In genomic region chr2:134348239-134348638, GRCh38 we compare ENCODE assay signal across 17 cellular contexts.
DNase-seq lines count a peak whose midpoint lies in the region; ATAC-seq and TF ChIP-seq lines count a peak whose summit lies in the region.
"Had no signal": no experiment of that assay in that cellular context is flagged by ENCODE, and none has a peak within 500 bp of the region (broad histone marks: within the 10 kb centered on the region; RNA-seq: fewer than 3 reads in every experiment).

No MANE protein-coding gene starts in this region.

- no peak for ATAC-seq in memory B cell (ENCODE audit: low read depth)

- H3K27ac Mint-ChIP-seq in memory B cell (peak overlapping the region; percentile 41), nephron progenitor cell (no peak overlapping the region)
- no peak overlapping the region for H3K27ac Mint-ChIP-seq in T-helper 2 cell treated with Interferon-gamma antibody and Interleukin-4, amounts not matched to agents 5 μg/mL and 100 μg/mL, for 36 hours

- peak overlapping the region; percentile 77 for H3K27ac ChIP-seq in brain microvascular endothelial cell
- H3K27ac ChIP-seq: BLaER1, SK-N-MC had no signal

- peak; percentile 50 for DNase-seq in AG08395 (ENCODE audit: low spot score)
- peak; percentile 34 for DNase-seq in GM04503 (ENCODE audit: low read depth)
- DNase-seq in brain microvascular endothelial cell, result peak; percentile 77
- DNase-seq in memory B cell (ENCODE audit: low spot score in 2 of 2), result no peak
- DNase-seq in T-helper 2 cell treated with Interferon-gamma antibody and Interleukin-4, amounts not matched to agents 5 μg/mL and 100 μg/mL, for 36 hours (ENCODE audit: low spot score), result no peak
- no peak for DNase-seq in activated gamma-delta T cell treated with Interleukin-2 at 50 U/mL for 16 hours
- no peak for DNase-seq in nephron progenitor cell
- DNase-seq in glomerular visceral epithelial cell (ENCODE audit: extremely low spot score), result no peak
- DNase-seq: activated CD4-positive, alpha-beta T cell treated with anti-CD3 and anti-CD28 coated beads, Interleukin-2, amount 50 U/mL, for 1 hour; cortex of kidney; erythroblast; kidney; NCI-H2081; NCI-H526 treated with DMSO at 0.1 percent for 48 hours; stimulated activated CD4-positive, alpha-beta T cell treated with anti-CD3 and anti-CD28 coated beads, Interleukin-4, amount 100 ng/mL, for 24 hours had no signal

- no peaks in the 10 kb centered on the region for H3K9me3 Mint-ChIP-seq in memory B cell
- no peaks in the 10 kb centered on the region for H3K9me3 Mint-ChIP-seq in T-helper 2 cell treated with Interferon-gamma antibody and Interleukin-4, amounts not matched to agents 5 μg/mL and 100 μg/mL, for 36 hours
- no peaks in the 10 kb centered on the region for H3K9me3 Mint-ChIP-seq in nephron progenitor cell

- H3K27me3 Mint-ChIP-seq in memory B cell (no peaks in the 10 kb centered on the region), nephron progenitor cell (ENCODE audit: low read depth, poor library complexity) (no peaks in the 10 kb centered on the region)
- no peaks in the 10 kb centered on the region for H3K27me3 Mint-ChIP-seq in T-helper 2 cell treated with Interferon-gamma antibody and Interleukin-4, amounts not matched to agents 5 μg/mL and 100 μg/mL, for 36 hours (ENCODE audit: low read depth)

- TF ChIP-seq CTCF in brain microvascular endothelial cell (IDR thresholded peaks at IDR 0.05; ENCODE audit: low read depth, low read length, missing control alignments), result no peak
- no peak for TF ChIP-seq CTCF in nephron progenitor cell (IDR thresholded peaks at IDR 0.05)

- no peak overlapping the region for H3K4me3 ChIP-seq in brain microvascular endothelial cell (ENCODE audit: low read depth, low read length)
- H3K4me3 ChIP-seq: BLaER1, SK-N-MC had no signal

- peaks cover 21% of the 10 kb centered on the region for H3K4me1 Mint-ChIP-seq in memory B cell
- no peaks in the 10 kb centered on the region for H3K4me1 Mint-ChIP-seq in T-helper 2 cell treated with Interferon-gamma antibody and Interleukin-4, amounts not matched to agents 5 μg/mL and 100 μg/mL, for 36 hours (ENCODE audit: low read depth)
- H3K4me1 Mint-ChIP-seq in nephron progenitor cell, result peaks cover 4% of the 10 kb centered on the region

- peaks cover 39% of the 10 kb centered on the region for H3K36me3 Mint-ChIP-seq in memory B cell
- H3K36me3 Mint-ChIP-seq in T-helper 2 cell treated with Interferon-gamma antibody and Interleukin-4, amounts not matched to agents 5 μg/mL and 100 μg/mL, for 36 hours (ENCODE audit: low read depth), result peaks cover 3% of the 10 kb centered on the region
- peaks cover 56% of the 10 kb centered on the region for H3K36me3 Mint-ChIP-seq in nephron progenitor cell (ENCODE audit: low read depth)

- in situ Hi-C loops in brain microvascular endothelial cell (cut with HindIII; ENCODE audit: low pct_ligation_motif_present, low sequenced_read_pairs), result no loop called here

- no peak overlapping the region for H3K4me3 Mint-ChIP-seq in memory B cell
- no peak overlapping the region for H3K4me3 Mint-ChIP-seq in T-helper 2 cell treated with Interferon-gamma antibody and Interleukin-4, amounts not matched to agents 5 μg/mL and 100 μg/mL, for 36 hours
- no peak overlapping the region for H3K4me3 Mint-ChIP-seq in nephron progenitor cell

- no peaks in the 10 kb centered on the region for H3K27me3 ChIP-seq in brain microvascular endothelial cell (replicated peaks)
- H3K27me3 ChIP-seq: BLaER1 had no signal

- no peaks in the 10 kb centered on the region for H3K36me3 ChIP-seq in brain microvascular endothelial cell (replicated peaks)

Comparison
In these comparisons a context has a peak if more than half of its experiments do, and no peak if none do; other contexts are left out.
1. DNase-seq: peak in AG08395 (single experiment), GM04503 (single experiment) and brain microvascular endothelial cell (single experiment); none in memory B cell (0 of 2), T-helper 2 cell treated with Interferon-gamma antibody and Interleukin-4, amounts not matched to agents 5 μg/mL and 100 μg/mL, for 36 hours (single experiment), activated gamma-delta T cell treated with Interleukin-2 at 50 U/mL for 16 hours (single experiment), nephron progenitor cell (single experiment) and glomerular visceral epithelial cell (single experiment).